ENCODE assay signal across 1 cellular context in genomic region chrX:17740137-17741122, GRCh38.
TF ChIP-seq lines count a peak whose summit lies in the region.

No MANE protein-coding gene starts in this region.

TF ChIP-seq in HEK293, 187 proteins besides CTCF, POLR2A, EP300 and RAD21 (continues in another document):
- TF ChIP-seq ZNF791 (tag by site-specific recombination; IDR thresholded peaks at IDR 0.05) (no peak), ZFP37 (tag by site-specific recombination; IDR thresholded peaks at IDR 0.05) (no peak), ZNF704 (tag by site-specific recombination; IDR thresholded peaks at IDR 0.05) (no peak), ZNF514 (tag by site-specific recombination; IDR thresholded peaks at IDR 0.05) (no peak), ZNF629 (tag by site-specific recombination; IDR thresholded peaks at IDR 0.05) (peak; percentile 35), ZNF155 (tag by site-specific recombination; IDR thresholded peaks at IDR 0.05) (no peak), ZNF214 (tag by site-specific recombination; IDR thresholded peaks at IDR 0.05; ENCODE audit: borderline replicate concordance) (no peak), ZBTB20 (tag by site-specific recombination; IDR thresholded peaks at IDR 0.05) (no peak), ZBTB26 (tag by site-specific recombination; optimal IDR thresholded peaks at IDR 0.05) (no peak), ZNF624 (tag by site-specific recombination; IDR thresholded peaks at IDR 0.05) (no peak), ZNF426 (tag by site-specific recombination; IDR thresholded peaks at IDR 0.05) (no peak), ZNF280D (tag by site-specific recombination; IDR thresholded peaks at IDR 0.05) (no peak), ZNF837 (tag by site-specific recombination; IDR thresholded peaks at IDR 0.05) (no peak), ZNF777 (tag by site-specific recombination; IDR thresholded peaks at IDR 0.05; ENCODE audit: borderline replicate concordance) (no peak), ZNF366 (tag by site-specific recombination; conservative IDR thresholded peaks at IDR 0.05) (peak; percentile 28; the same call in 1 of the 2 replicates), ZNF664 (tag by site-specific recombination; IDR thresholded peaks at IDR 0.05) (0 out of 2 replicates have a peak, but pooled peaks have one; percentile 51), ZNF670 (tag by site-specific recombination; IDR thresholded peaks at IDR 0.05; ENCODE audit: low read depth) (no peak), ZBTB44 (tag by site-specific recombination; IDR thresholded peaks at IDR 0.05) (no peak), ZNF571 (tag by site-specific recombination; IDR thresholded peaks at IDR 0.05) (no peak), ZNF843 (tag by site-specific recombination; IDR thresholded peaks at IDR 0.05) (0 out of 2 replicates have a peak, but pooled peaks have one; percentile 24), ZNF416 (tag by site-specific recombination; IDR thresholded peaks at IDR 0.05) (no peak), SP7 (tag by site-specific recombination; IDR thresholded peaks at IDR 0.05) (peak; percentile 37; the same call in 1 of the 2 replicates), ZNF37A (tag by site-specific recombination; IDR thresholded peaks at IDR 0.05) (no peak), REPIN1 (tag by site-specific recombination; IDR thresholded peaks at IDR 0.05; ENCODE audit: low read depth) (no peak), ZNF121 (tag by site-specific recombination; IDR thresholded peaks at IDR 0.05) (no peak), ZFP69B (tag by site-specific recombination; IDR thresholded peaks at IDR 0.05) (no peak), ZBTB49 (tag by site-specific recombination; IDR thresholded peaks at IDR 0.05; ENCODE audit: low read depth) (no peak), ZNF488 (tag by site-specific recombination; IDR thresholded peaks at IDR 0.05) (no peak), ZNF10 (tag by site-specific recombination; IDR thresholded peaks at IDR 0.05) (no peak), KLF7 (tag by site-specific recombination; IDR thresholded peaks at IDR 0.05; ENCODE audit: borderline replicate concordance) (no peak), EGR2 (tag by site-specific recombination; IDR thresholded peaks at IDR 0.05; ENCODE audit: low read depth) (no peak), ZNF148 (tag by site-specific recombination; IDR thresholded peaks at IDR 0.05; ENCODE audit: borderline replicate concordance) (no peak), GLIS1 (tag by site-specific recombination; IDR thresholded peaks at IDR 0.05) (no peak), ZNF202 (tag by site-specific recombination; IDR thresholded peaks at IDR 0.05; ENCODE audit: borderline replicate concordance) (no peak), HOXD13 (CRISPR knock-in tag; IDR thresholded peaks at IDR 0.05; ENCODE audit: borderline replicate concordance) (no peak), ZNF776 (tag by site-specific recombination; IDR thresholded peaks at IDR 0.05; ENCODE audit: borderline replicate concordance) (no peak), HOXC10 (CRISPR knock-in tag; IDR thresholded peaks at IDR 0.05) (no peak), ZNF266 (tag by site-specific recombination; IDR thresholded peaks at IDR 0.05; ENCODE audit: low read depth) (no peak), ZSCAN18 (tag by site-specific recombination; IDR thresholded peaks at IDR 0.05) (no peak), PRDM6 (tag by site-specific recombination; IDR thresholded peaks at IDR 0.05) (peak; percentile 58; the same call in 1 of the 2 replicates), ZSCAN5A (tag by site-specific recombination; IDR thresholded peaks at IDR 0.05) (no peak), ZNF660 (tag by site-specific recombination; IDR thresholded peaks at IDR 0.05) (peak; percentile 79; the same call in 1 of the 2 replicates), BCL11B (tag by site-specific recombination; IDR thresholded peaks at IDR 0.05; ENCODE audit: low read depth) (no peak), ZNF112 (tag by site-specific recombination; IDR thresholded peaks at IDR 0.05) (no peak), ZNF335 (tag by site-specific recombination; conservative IDR thresholded peaks at IDR 0.05) (no peak), ZNF510 (tag by site-specific recombination; IDR thresholded peaks at IDR 0.05; ENCODE audit: insufficient replicate concordance) (no peak), ZBTB21 (tag by site-specific recombination; IDR thresholded peaks at IDR 0.05) (no peak), ZBTB7A (tag by site-specific recombination; IDR thresholded peaks at IDR 0.05; ENCODE audit: low read depth) (no peak), KLF10 (tag by site-specific recombination; IDR thresholded peaks at IDR 0.05) (no peak), ZBTB17 (tag by site-specific recombination; IDR thresholded peaks at IDR 0.05) (no peak)
